In genomic region chr1:2234762-2235113, GRCh38 we compare ENCODE assay signal across 8 cellular contexts. TPM values are rescaled to one million over a fixed set of nuclear protein-coding genes. Genes with fewer than 3 reads are reported as not detected.
DNase-seq lines count a peak whose midpoint lies in the region; ATAC-seq and TF ChIP-seq lines count a peak whose summit lies in the region.

No MANE protein-coding gene starts in this region.

- H3K4me3 ChIP-seq in body of pancreas (no peak overlapping the region), lower lobe of right lung (peak overlapping the region; percentile 64), testis (no peak overlapping the region)

- no peak for ATAC-seq in activated CD4-positive, alpha-beta T cell treated with anti-CD3 and anti-CD28 coated beads for 36 hours
- ATAC-seq in body of pancreas (no peak), lower lobe of right lung (peak; percentile 16 to 18), foreskin keratinocyte (no peak)

- TF ChIP-seq CTCF in body of pancreas (IDR thresholded peaks at IDR 0.05), result no peak
- TF ChIP-seq CTCF in lower lobe of right lung (IDR thresholded peaks at IDR 0.05), result no peak
- no peak for TF ChIP-seq CTCF in testis (IDR thresholded peaks at IDR 0.05)
- TF ChIP-seq CTCF in foreskin keratinocyte (conservative IDR thresholded peaks at IDR 0.05), result no peak

- no peaks in the 10 kb centered on the region for H3K27me3 ChIP-seq in body of pancreas
- no peaks in the 10 kb centered on the region for H3K27me3 ChIP-seq in lower lobe of right lung (ENCODE audit: low read depth)
- no peaks in the 10 kb centered on the region for H3K27me3 ChIP-seq in testis
- H3K27me3 ChIP-seq in foreskin keratinocyte, result no peaks in the 10 kb centered on the region

- peaks cover 29% of the 10 kb centered on the region for H3K36me3 Mint-ChIP-seq in activated CD4-positive, alpha-beta T cell treated with anti-CD3 and anti-CD28 coated beads for 36 hours (ENCODE audit: low read depth)

- peaks cover 65% of the 10 kb centered on the region for H3K4me1 Mint-ChIP-seq in activated CD4-positive, alpha-beta T cell treated with anti-CD3 and anti-CD28 coated beads for 36 hours

- H3K9me3 ChIP-seq in body of pancreas (no peaks in the 10 kb centered on the region), lower lobe of right lung (no peaks in the 10 kb centered on the region), testis (no peaks in the 10 kb centered on the region)

- peaks cover 99% of the 10 kb centered on the region for H3K4me1 ChIP-seq in body of pancreas
- H3K4me1 ChIP-seq in lower lobe of right lung, result peaks cover 100% of the 10 kb centered on the region
- H3K4me1 ChIP-seq in testis, result peaks cover 94% of the 10 kb centered on the region
- peaks cover 9% of the 10 kb centered on the region for H3K4me1 ChIP-seq in foreskin keratinocyte

- WGBS in body of pancreas, 2 donors, result 41 to 47% methylated on average over 4 of the region's 4 CpGs
- 42 to 59% methylated on average over 4 of the region's 4 CpGs for WGBS in testis, 2 donors

- H3K27me3 Mint-ChIP-seq in activated CD4-positive, alpha-beta T cell treated with anti-CD3 and anti-CD28 coated beads for 36 hours, result no peaks in the 10 kb centered on the region

- no peak for TF ChIP-seq POLR2A in body of pancreas (IDR thresholded peaks at IDR 0.05)
- TF ChIP-seq POLR2A in testis (IDR thresholded peaks at IDR 0.05), result no peak

- H3K36me3 ChIP-seq in body of pancreas (replicated peaks in 1 of 2; ENCODE audit: insufficient read depth in 1 of 2, low read depth in 2 of 2) (no peaks in the 10 kb centered on the region), lower lobe of right lung (no peaks in the 10 kb centered on the region), testis (ENCODE audit: low read depth, missing control alignments) (no peaks in the 10 kb centered on the region)

- CTCF ChIA-PET in activated CD4-positive, alpha-beta T cell treated with anti-CD3 and anti-CD28 coated beads for 36 hours (lab: Charles Lee), result interaction anchor here (0.7 to 1.6 kb wide), 4 partner anchors 39 to 300 kb away, joined by 4 to 9 read pairs (median 4); partner anchors contain the start of gene FAAP20

- peak overlapping the region; percentile 73 for H3K4me3 Mint-ChIP-seq in activated CD4-positive, alpha-beta T cell treated with anti-CD3 and anti-CD28 coated beads for 36 hours

- POLR2A ChIA-PET in activated CD4-positive, alpha-beta T cell treated with anti-CD3 and anti-CD28 coated beads for 36 hours (lab: Charles Lee), result interaction anchor here (1.8 kb wide), 1 partner anchor 66 kb away, joined by 4 read pairs; no protein-coding TSS in a partner anchor

- intact Hi-C loops in activated CD4-positive, alpha-beta T cell treated with anti-CD3 and anti-CD28 coated beads for 36 hours (cut with DNase I, micrococcal nuclease), result loop anchor here (1.0 to 5.0 kb wide), 3 partner anchors 25 to 148 kb away; no protein-coding TSS in a partner anchor
- intact Hi-C loops in body of pancreas (cut with DNase I), result loop anchor here (5.0 kb wide), 1 partner anchor 42 kb away; the partner anchor contains the start of gene FAAP20
- intact Hi-C loops in lower lobe of right lung (cut with DNase I), result no loop called here
- intact Hi-C loops in testis (cut with DNase I; ENCODE audit: low total_unique reads), result loop anchor here (5.0 kb wide), 1 partner anchor 73 kb away; no protein-coding TSS in a partner anchor

- peak overlapping the region in 3 of 4 donors; percentile 56 to 76 (median 74) for H3K27ac ChIP-seq in body of pancreas
- H3K27ac ChIP-seq in lower lobe of right lung, result peak overlapping the region; percentile 89
- peak overlapping the region; percentile 75 to 81 for H3K27ac ChIP-seq in testis
- no peak overlapping the region for H3K27ac ChIP-seq in foreskin keratinocyte

- H3K27ac Mint-ChIP-seq in activated CD4-positive, alpha-beta T cell treated with anti-CD3 and anti-CD28 coated beads for 36 hours, result peak overlapping the region; percentile 90

- H3K9me3 Mint-ChIP-seq in activated CD4-positive, alpha-beta T cell treated with anti-CD3 and anti-CD28 coated beads for 36 hours (ENCODE audit: low read depth), result no peaks in the 10 kb centered on the region

- DNase-seq in activated CD4-positive, alpha-beta T cell treated with anti-CD3 and anti-CD28 coated beads for 36 hours, result peak; percentile 33
- DNase-seq in activated CD4-positive, alpha-beta T cell treated with anti-CD3 and anti-CD28 coated beads for 1 hour, result no peak
- DNase-seq in body of pancreas (no peak), lower lobe of right lung (peak; percentile 69), testis (no peak), DMS153 treated with DMSO at 0.1 percent for 48 hours (lab: John Stamatoyannopoulos, UW; ENCODE audit: unreplicated experiment) (no peak), foreskin keratinocyte (no peak), NCI-H1436 treated with DMSO at 0.1 percent for 48 hours (lab: John Stamatoyannopoulos, UW) (no peak)

RNA-seq across cellular contexts. Expression of gene SKI, which starts 6.6 kb away (rescaled TPM):
- 10 to 100 TPM; 28.7 to 34.0 TPM for total RNA-seq in activated CD4-positive, alpha-beta T cell treated with anti-CD3 and anti-CD28 coated beads for 36 hours
- total RNA-seq in body of pancreas (10 to 100 TPM; 15.8 to 33.0 TPM), lower lobe of right lung (90.0 TPM), testis (10 to 100 TPM; 85.7 to 87.1 TPM), foreskin keratinocyte (23.8 and 24.6 TPM in 2 replicates)
- polyA plus RNA-seq in testis (ENCODE audit: insufficient read depth, low read depth, low replicate concordance) (40.2 TPM), foreskin keratinocyte (9.3 and 10.7 TPM in 2 replicates)

RNA-seq across cellular contexts. Expression of gene FAAP20, which starts 40.2 kb away (rescaled TPM):
- total RNA-seq in activated CD4-positive, alpha-beta T cell treated with anti-CD3 and anti-CD28 coated beads for 36 hours, result 10 to 100 TPM; 69.7 to 84.4 TPM
- 10 to 100 TPM; 19.8 to 23.6 TPM for total RNA-seq in body of pancreas
- 50.9 TPM for total RNA-seq in lower lobe of right lung
- 10 to 100 TPM; 65.5 to 72.0 TPM for total RNA-seq in testis
- polyA plus RNA-seq in testis (ENCODE audit: insufficient read depth, low read depth, low replicate concordance), result 72.6 TPM
- total RNA-seq in foreskin keratinocyte, result 30.3 and 32.0 TPM in 2 replicates
- 82.5 and 103 TPM in 2 replicates for polyA plus RNA-seq in foreskin keratinocyte

Comparison
In these comparisons a context has a peak if more than half of its experiments do, and no peak if none do; other contexts are left out.
1. DNase-seq: peak in activated CD4-positive, alpha-beta T cell treated with anti-CD3 and anti-CD28 coated beads for 36 hours (single experiment) and lower lobe of right lung (single experiment); none in activated CD4-positive, alpha-beta T cell treated with anti-CD3 and anti-CD28 coated beads for 1 hour (single experiment), body of pancreas (0 of 4), testis (single experiment), DMS153 treated with DMSO at 0.1 percent for 48 hours (single experiment), foreskin keratinocyte (0 of 2) and NCI-H1436 treated with DMSO at 0.1 percent for 48 hours (single experiment).
2. ATAC-seq: peak in lower lobe of right lung (2 of 2); none in activated CD4-positive, alpha-beta T cell treated with anti-CD3 and anti-CD28 coated beads for 36 hours (single experiment), body of pancreas (single experiment) and foreskin keratinocyte (single experiment).